ENCODE assay signal across 24 cellular contexts in genomic region chr22:22912722-22913253, GRCh38. TPM values are rescaled to one million over a fixed set of nuclear protein-coding genes. Genes with fewer than 3 reads are reported as not detected.
"Had no signal": no experiment of that assay in that cellular context is flagged by ENCODE, and none has a peak within 500 bp of the region (broad histone marks: within the 10 kb centered on the region; RNA-seq: fewer than 3 reads in every experiment).

No MANE protein-coding gene starts in this region.

- H3K27ac ChIP-seq: WERI-Rb-1 had no signal

- ATAC-seq: activated CD4-positive, CD25-positive, alpha-beta regulatory T cell treated with anti-CD3 and anti-CD28 coated beads, Interleukin-2, amount 50 U/mL, for 24 hours; activated CD8-positive, alpha-beta T cell treated with anti-CD3 and anti-CD28 coated beads for 36 hours; activated T-cell treated with anti-CD3 and anti-CD28 coated beads, Interleukin-2, amount 50 U/mL, for 72 hours had no signal

- DNase-seq: activated CD4-positive, alpha-beta T cell treated with anti-CD3 and anti-CD28 coated beads for 4 hours; activated CD8-positive, alpha-beta memory T cell treated with anti-CD3 and anti-CD28 coated beads, Interleukin-2, amount 50 U/mL, for 4 hours; activated CD8-positive, alpha-beta T cell treated with anti-CD3 and anti-CD28 coated beads for 36 hours; activated gamma-delta T cell treated with Interleukin-2 at 50 U/mL for 16 hours; activated naive CD4-positive, alpha-beta T cell treated with anti-CD3 and anti-CD28 coated beads, Interleukin-2, amount 10 ng/mL, durations not matched to agents 7 days and 5 days; activated naive CD8-positive, alpha-beta T cell treated with anti-CD3 and anti-CD28 coated beads for 36 hours; activated T-cell treated with anti-CD3 and anti-CD28 coated beads, Interleukin-2, amount 50 U/mL, for 72 hours; cerebellar nuclear complex; NCI-H1048; NCI-H146; NCI-H187 treated with DMSO at 0.1 percent for 48 hours; NCI-H2081 treated with DMSO at 0.1 percent for 48 hours; NCI-H446; NCI-H524; SIG-M5; T-helper 1 cell; WERI-Rb-1 had no signal

- H3K36me3 ChIP-seq: WERI-Rb-1 had no signal

RNA-seq across cellular contexts. Expression of gene IGLL5, which starts 25.2 kb away (rescaled TPM):
- total RNA-seq: activated CD8-positive, alpha-beta T cell treated with anti-CD3 and anti-CD28 coated beads for 36 hours; activated T-cell treated with anti-CD3 and anti-CD28 coated beads, Interleukin-2, amount 50 U/mL, for 72 hours; activated T-helper 2 cell treated with anti-CD3 and anti-CD28 coated beads, Interferon-gamma antibody, Interleukin-2, Interleukin-4, amounts not matched to agents 10 μg/mL and 5 μg/mL and 100 μg/mL, durations not matched to agents 14 hours and 24 hours and 36 hours; cardiac septum; LHCN-M2; M059J; RPMI7951; T-helper 2 cell treated with Interferon-gamma antibody and Interleukin-4, amounts not matched to agents 100 ng/mL and 5 ng/mL, for 36 hours had no signal
